ENCODE assay signal across 11 cellular contexts in genomic region chr2:17644997-17645715, GRCh38.
DNase-seq lines count a peak whose midpoint lies in the region; ATAC-seq and TF ChIP-seq lines count a peak whose summit lies in the region.
"Had no signal": no experiment of that assay in that cellular context is flagged by ENCODE, and none has a peak within 500 bp of the region (broad histone marks: within the 10 kb centered on the region; RNA-seq: fewer than 3 reads in every experiment).

No MANE protein-coding gene starts in this region.

- H3K4me2 ChIP-seq in Karpas-422 (ENCODE audit: low read depth, low read length, poor library complexity, severe bottlenecking), result peak overlapping the region; percentile 62
- no peak overlapping the region for H3K4me2 ChIP-seq in mesenchymal stem cell (ENCODE audit: low read length, poor library complexity, severe bottlenecking)

- peak overlapping the region; percentile 99 for H2BK15ac ChIP-seq in mesenchymal stem cell (ENCODE audit: low read depth, poor library complexity, severe bottlenecking)

- CTCF ChIA-PET in A673 (lab: Charles Lee), result interaction anchor here (0.6 to 1.7 kb wide), 5 partner anchors 20 to 338 kb away, joined by 3 to 9 read pairs (median 3); partner anchors contain the start of gene VSNL1
- CTCF ChIA-PET in activated CD4-positive, alpha-beta T cell treated with anti-CD3 and anti-CD28 coated beads for 36 hours (lab: Charles Lee), result interaction anchor here (0.7 to 6.2 kb wide), 12 partner anchors 10 to 534 kb away, joined by 3 to 111 read pairs (median 4); no protein-coding TSS in a partner anchor
- CTCF ChIA-PET in CD8-positive, alpha-beta T cell (lab: Charles Lee), result interaction anchor here (1.0 to 6.5 kb wide), 14 partner anchors 8 to 75 kb away, joined by 3 to 63 read pairs (median 7); no protein-coding TSS in a partner anchor

- no peak overlapping the region for H3K27ac Mint-ChIP-seq in activated CD4-positive, alpha-beta T cell treated with anti-CD3 and anti-CD28 coated beads for 36 hours
- no peak overlapping the region for H3K27ac Mint-ChIP-seq in CD8-positive, alpha-beta T cell
- H3K27ac Mint-ChIP-seq: activated naive CD4-positive, alpha-beta T cell treated with anti-CD3 and anti-CD28 coated beads, Interleukin-2, amount 10 ng/mL, durations not matched to agents 7 days and 5 days had no signal

- H3K27me3 ChIP-seq in A673 (replicated peaks; ENCODE audit: insufficient read depth, low read depth, low read length, poor library complexity) (no peaks in the 10 kb centered on the region), Karpas-422 (ENCODE audit: low read length) (no peaks in the 10 kb centered on the region), mesenchymal stem cell (ENCODE audit: control insufficient read depth in 1 of 2, insufficient read depth in 1 of 2, low read length in 2 of 2) (no peaks in the 10 kb centered on the region)
- H3K27me3 ChIP-seq in CD8-positive, alpha-beta T cell (ENCODE audit: insufficient read depth, low read length), result no peaks in the 10 kb centered on the region
- H3K27me3 ChIP-seq: upper lobe of right lung had no signal

- H3K18ac ChIP-seq in mesenchymal stem cell (ENCODE audit: low read depth in 1 of 2, low read length in 2 of 2), result peak overlapping the region; percentile 54 to 67

- H2AK5ac ChIP-seq in mesenchymal stem cell (ENCODE audit: low read length, severe bottlenecking), result no peak overlapping the region

- peaks cover 19% of the 10 kb centered on the region for H3K4me1 Mint-ChIP-seq in activated CD4-positive, alpha-beta T cell treated with anti-CD3 and anti-CD28 coated beads for 36 hours
- H3K4me1 Mint-ChIP-seq in CD8-positive, alpha-beta T cell (ENCODE audit: low read depth), result peaks cover 2% of the 10 kb centered on the region
- H3K4me1 Mint-ChIP-seq: activated naive CD4-positive, alpha-beta T cell treated with anti-CD3 and anti-CD28 coated beads, Interleukin-2, amount 10 ng/mL, durations not matched to agents 7 days and 5 days had no signal

- peak overlapping the region; percentile 38 for H2BK120ac ChIP-seq in mesenchymal stem cell (ENCODE audit: low read depth, low read length)

- H3K14ac ChIP-seq in mesenchymal stem cell (ENCODE audit: low read length in 2 of 2), result no peak overlapping the region

- H3K9ac ChIP-seq in Karpas-422 (ENCODE audit: low read length) (peak overlapping the region; percentile 51), mesenchymal stem cell (ENCODE audit: low read length) (no peak overlapping the region)

- H3K23ac ChIP-seq in mesenchymal stem cell (ENCODE audit: low read length in 2 of 2), result no peak overlapping the region

- H2BK5ac ChIP-seq in mesenchymal stem cell (ENCODE audit: low read depth, low read length, poor library complexity, severe bottlenecking), result no peak overlapping the region

- H3K4me3 Mint-ChIP-seq in activated CD4-positive, alpha-beta T cell treated with anti-CD3 and anti-CD28 coated beads for 36 hours, result no peak overlapping the region
- no peak overlapping the region for H3K4me3 Mint-ChIP-seq in CD8-positive, alpha-beta T cell
- H3K4me3 Mint-ChIP-seq: activated naive CD4-positive, alpha-beta T cell treated with anti-CD3 and anti-CD28 coated beads, Interleukin-2, amount 10 ng/mL, durations not matched to agents 7 days and 5 days had no signal

- ATAC-seq in HG03025 (IDR thresholded peaks at IDR 0.05; ENCODE audit: low FRiP score, unreplicated experiment), result no peak
- ATAC-seq in activated CD4-positive, alpha-beta T cell treated with anti-CD3 and anti-CD28 coated beads for 36 hours, result no peak
- ATAC-seq in CD8-positive, alpha-beta T cell, result no peak

- H2AFZ ChIP-seq in Karpas-422 (ENCODE audit: low read length), result peak overlapping the region; percentile 37; the same call in 1 of the 2 replicates
- no peak overlapping the region for H2AFZ ChIP-seq in mesenchymal stem cell (ENCODE audit: low read depth, low read length)

- DNase-seq in A673 (ENCODE audit: low spot score) (no peak), Karpas-422 (no peak), mesenchymal stem cell (peak; percentile 22)
- no peak for DNase-seq in activated CD4-positive, alpha-beta T cell treated with anti-CD3 and anti-CD28 coated beads for 36 hours
- DNase-seq in activated CD4-positive, CD25-positive, alpha-beta regulatory T cell treated with anti-CD3 and anti-CD28 coated beads, Interleukin-2, amount 50 U/mL, for 72 hours, result no peak
- DNase-seq in CD8-positive, alpha-beta T cell, result no peak
- DNase-seq: upper lobe of right lung had no signal

- POLR2A ChIA-PET in A673 (lab: Charles Lee; ENCODE audit: low non-redundant PET), result no interaction called here
- POLR2A ChIA-PET in activated CD4-positive, alpha-beta T cell treated with anti-CD3 and anti-CD28 coated beads for 36 hours (lab: Charles Lee), result no interaction called here
- POLR2A ChIA-PET in CD8-positive, alpha-beta T cell (lab: Charles Lee), result interaction anchor here (0.7 kb wide), 1 partner anchor 976 kb away, joined by 3 read pairs; no protein-coding TSS in a partner anchor

- BruUV-seq in A673 (replicated peaks; lab: Mats Ljungman, UMichigan), result no TSS peak

- no peaks in the 10 kb centered on the region for H3K36me3 Mint-ChIP-seq in activated CD4-positive, alpha-beta T cell treated with anti-CD3 and anti-CD28 coated beads for 36 hours (ENCODE audit: low read depth)
- no peaks in the 10 kb centered on the region for H3K36me3 Mint-ChIP-seq in CD8-positive, alpha-beta T cell
- H3K36me3 Mint-ChIP-seq: activated naive CD4-positive, alpha-beta T cell treated with anti-CD3 and anti-CD28 coated beads, Interleukin-2, amount 10 ng/mL, durations not matched to agents 7 days and 5 days had no signal

- H4K8ac ChIP-seq in mesenchymal stem cell (ENCODE audit: low read length), result peak overlapping the region; percentile 51

- no peaks in the 10 kb centered on the region for H3K27me3 Mint-ChIP-seq in activated CD4-positive, alpha-beta T cell treated with anti-CD3 and anti-CD28 coated beads for 36 hours
- no peaks in the 10 kb centered on the region for H3K27me3 Mint-ChIP-seq in CD8-positive, alpha-beta T cell (ENCODE audit: low read depth)
- H3K27me3 Mint-ChIP-seq: activated naive CD4-positive, alpha-beta T cell treated with anti-CD3 and anti-CD28 coated beads, Interleukin-2, amount 10 ng/mL, durations not matched to agents 7 days and 5 days had no signal

- H3K4me3 ChIP-seq in A673 (ENCODE audit: low read depth, low read length, poor library complexity, severe bottlenecking) (no peak overlapping the region), Karpas-422 (ENCODE audit: low read length) (0 out of 2 replicates have a peak overlapping the region, but pooled peaks have one; percentile 4), mesenchymal stem cell (ENCODE audit: insufficient read depth in 1 of 2, low read depth in 1 of 2, low read length in 2 of 2) (no peak overlapping the region)
- H3K4me3 ChIP-seq in CD8-positive, alpha-beta T cell (ENCODE audit: low read depth, low read length), result no peak overlapping the region
- H3K4me3 ChIP-seq: coronary artery, upper lobe of right lung had no signal

- intact Hi-C loops in A673 (cut with micrococcal nuclease; ENCODE audit: unreplicated experiment), result no loop called here
- intact Hi-C loops in activated CD4-positive, alpha-beta T cell treated with anti-CD3 and anti-CD28 coated beads for 36 hours (cut with DNase I, micrococcal nuclease), result no loop called here
- intact Hi-C loops in CD8-positive, alpha-beta T cell (cut with DNase I, micrococcal nuclease), result no loop called here

- 99% methylated on average over 3 of the region's 4 CpGs for WGBS in mesenchymal stem cell

- H3K4ac ChIP-seq in mesenchymal stem cell (ENCODE audit: low read depth in 1 of 2, low read length in 2 of 2), result no peak overlapping the region

- H3K9me3 ChIP-seq in A673 (ENCODE audit: low read depth, low read length, poor library complexity, severe bottlenecking) (no peaks in the 10 kb centered on the region), Karpas-422 (ENCODE audit: low read length) (no peaks in the 10 kb centered on the region), mesenchymal stem cell (ENCODE audit: control insufficient read depth, low read length) (no peaks in the 10 kb centered on the region)
- H3K9me3 ChIP-seq in CD8-positive, alpha-beta T cell (ENCODE audit: low read length), result no peaks in the 10 kb centered on the region
- H3K9me3 ChIP-seq: upper lobe of right lung had no signal

- H3K4me1 ChIP-seq in A673 (ENCODE audit: insufficient read depth, low read length, poor library complexity, severe bottlenecking), result peaks cover 9% of the 10 kb centered on the region
- peaks cover 58% of the 10 kb centered on the region for H3K4me1 ChIP-seq in Karpas-422 (ENCODE audit: low read length)
- peaks cover 10% of the 10 kb centered on the region for H3K4me1 ChIP-seq in mesenchymal stem cell (ENCODE audit: control insufficient read depth, insufficient read depth, low read depth, low read length)
- no peaks in the 10 kb centered on the region for H3K4me1 ChIP-seq in CD8-positive, alpha-beta T cell (ENCODE audit: insufficient read depth, low read length)

- H3K9me3 Mint-ChIP-seq in activated CD4-positive, alpha-beta T cell treated with anti-CD3 and anti-CD28 coated beads for 36 hours (ENCODE audit: low read depth), result no peaks in the 10 kb centered on the region
- H3K9me3 Mint-ChIP-seq in CD8-positive, alpha-beta T cell, result no peaks in the 10 kb centered on the region
- H3K9me3 Mint-ChIP-seq: activated naive CD4-positive, alpha-beta T cell treated with anti-CD3 and anti-CD28 coated beads, Interleukin-2, amount 10 ng/mL, durations not matched to agents 7 days and 5 days had no signal

- H2BK12ac ChIP-seq in mesenchymal stem cell (ENCODE audit: low read length in 2 of 2), result peak overlapping the region; percentile 25 to 79

- no peak for TF ChIP-seq CTCF in A673 (conservative IDR thresholded peaks at IDR 0.05; ENCODE audit: low read depth, low read length)
- TF ChIP-seq CTCF in CD8-positive, alpha-beta T cell (IDR thresholded peaks at IDR 0.05), result no peak

- H4K20me1 ChIP-seq in Karpas-422 (ENCODE audit: insufficient read depth, low read depth, low read length), result no peaks in the 10 kb centered on the region

- H3K79me1 ChIP-seq in mesenchymal stem cell (replicated peaks; ENCODE audit: low read length, poor library complexity, severe bottlenecking), result no peaks in the 10 kb centered on the region

- H4K91ac ChIP-seq in mesenchymal stem cell (ENCODE audit: low read length), result peak overlapping the region; percentile 62

- H3K36me3 ChIP-seq in A673 (ENCODE audit: insufficient read depth, low read length, poor library complexity, severe bottlenecking), result no peaks in the 10 kb centered on the region
- H3K36me3 ChIP-seq in Karpas-422 (ENCODE audit: insufficient read depth, low read length), result no peaks in the 10 kb centered on the region
- peaks cover 0 to 10% of the 10 kb centered on the region in 2 experiments for H3K36me3 ChIP-seq in mesenchymal stem cell (ENCODE audit: control insufficient read depth in 1 of 2, insufficient read depth in 2 of 2, low read depth in 1 of 2, low read length in 2 of 2)
- H3K36me3 ChIP-seq in CD8-positive, alpha-beta T cell (ENCODE audit: insufficient read depth, low read length), result no peaks in the 10 kb centered on the region
- H3K36me3 ChIP-seq: upper lobe of right lung had no signal

- H3K79me2 ChIP-seq in Karpas-422 (ENCODE audit: low read length), result no peaks in the 10 kb centered on the region

- H3K9me2 ChIP-seq in Karpas-422 (replicated peaks; ENCODE audit: insufficient read depth, low read length), result no peaks in the 10 kb centered on the region

- peak overlapping the region; percentile 2 for H3K27ac ChIP-seq in A673 (ENCODE audit: low read depth, low read length, poor library complexity, severe bottlenecking)
- peak overlapping the region; percentile 75 for H3K27ac ChIP-seq in Karpas-422 (ENCODE audit: low read length)
- H3K27ac ChIP-seq in cingulate gyrus (ENCODE audit: low read depth, low read length), result peak overlapping the region; percentile 42
- no peak overlapping the region for H3K27ac ChIP-seq in mesenchymal stem cell (ENCODE audit: low read length, poor library complexity, severe bottlenecking)
- H3K27ac ChIP-seq in CD8-positive, alpha-beta T cell (ENCODE audit: low read depth, low read length), result no peak overlapping the region
- H3K27ac ChIP-seq: coronary artery, upper lobe of right lung had no signal

Comparison
In these comparisons a context has a peak if more than half of its experiments do, and no peak if none do; other contexts are left out.
1. H3K27ac ChIP-seq: peak in A673 (single experiment), Karpas-422 (single experiment) and cingulate gyrus (single experiment); none in mesenchymal stem cell (single experiment) and CD8-positive, alpha-beta T cell (single experiment).